In the genomic region with DNA sequence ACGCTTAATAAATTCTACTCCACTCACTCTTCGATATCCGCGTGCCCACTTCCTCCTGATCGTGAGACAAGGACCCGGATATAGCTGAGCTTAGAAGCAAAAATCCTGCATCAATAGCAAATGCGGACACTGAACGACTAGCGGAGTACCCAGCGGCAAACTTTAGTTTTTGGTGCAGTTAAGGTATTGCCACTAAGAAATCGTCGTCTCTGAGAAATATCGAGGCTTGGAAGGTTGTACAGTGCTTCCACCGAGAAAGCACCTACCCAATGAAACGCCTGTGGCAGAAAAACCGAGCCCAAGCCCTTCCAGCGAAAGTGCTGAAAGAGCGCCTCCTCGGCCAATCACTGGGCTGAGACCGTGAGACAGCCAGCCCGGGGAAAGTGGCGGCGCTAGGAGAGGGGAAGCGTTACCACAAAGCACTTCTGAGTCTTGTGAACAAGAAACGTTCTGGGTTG, we compare ENCODE assay signal across 8 cellular contexts. TPM values are rescaled to one million over a fixed set of nuclear protein-coding genes. Genes with fewer than 3 reads are reported as not detected.
DNase-seq lines count a peak whose midpoint lies in the region; ATAC-seq and TF ChIP-seq lines count a peak whose summit lies in the region.

No MANE protein-coding gene starts in this region.

- TF ChIP-seq CTCF in choroid plexus epithelial cell (conservative IDR thresholded peaks at IDR 0.05; ENCODE audit: low read depth, low read length) (peak; percentile 19), right lobe of liver (IDR thresholded peaks at IDR 0.05) (no peak)

- peaks cover 0 to 3% (median 0%) of the 10 kb centered on the region in 4 donors for H3K4me1 ChIP-seq in right lobe of liver

- ATAC-seq in HG03280 (IDR thresholded peaks at IDR 0.05; ENCODE audit: unreplicated experiment) (peak; percentile 49), right lobe of liver (peak; percentile 53 to 65 (median 64))

- H3K36me3 ChIP-seq in right lobe of liver = no peaks in the 10 kb centered on the region

- TF ChIP-seq POLR2A in GM19099 (IDR thresholded peaks at IDR 0.05; ENCODE audit: extremely low read depth, insufficient read length, low read depth) = peak; percentile 64
- no peak for TF ChIP-seq POLR2A in right lobe of liver (IDR thresholded peaks at IDR 0.05)

- intact Hi-C loops in right lobe of liver (cut with DNase I) = no loop called here

- H3K27ac ChIP-seq in right lobe of liver = peak overlapping the region; percentile 55 to 91 (median 72)

- WGBS in right lobe of liver (ENCODE audit: insufficient coverage, low coverage, low lambda C conversion rate, missing lambda C conversion rate) = 3% methylated on average over 18 of the region's 25 CpGs

- peaks cover 0 to 47% of the 10 kb centered on the region in 2 donors for H3K27me3 ChIP-seq in right lobe of liver

- H3K4me3 ChIP-seq in choroid plexus epithelial cell (ENCODE audit: low read depth, low read length) (peak overlapping the region; percentile 52), right lobe of liver (peak overlapping the region; percentile 32 to 39 (median 33))

- no peaks in the 10 kb centered on the region for H3K9me3 ChIP-seq in right lobe of liver

- DNase-seq in AG20443 (ENCODE audit: low spot score) (peak; percentile 71), NCI-H446 treated with DMSO at 0.1 percent for 48 hours (lab: John Stamatoyannopoulos, UW) (peak; percentile 69), choroid plexus epithelial cell (ENCODE audit: low read depth) (peak; percentile 90), right lobe of liver (peak; percentile 61 to 68 (median 65))
- DNase-seq in activated CD4-positive, CD25-positive, alpha-beta regulatory T cell treated with anti-CD3 and anti-CD28 coated beads, Interleukin-2, amount 50 U/mL, for 16 hours (ENCODE audit: low read depth, low spot score) = peak; percentile 56
- peak; percentile 49 for DNase-seq in stimulated activated CD8-positive, alpha-beta memory T cell treated with anti-CD3 and anti-CD28 coated beads, Interleukin-12 subunit alpha, Interleukin-12 subunit beta, amount 100 ng/mL, for 24 hours (ENCODE audit: extremely low read depth)

RNA-seq across cellular contexts. Expression of gene ANXA2R, which starts 32.2 kb away (rescaled TPM):
- 1 to 10 TPM in 1 of 6 experiments, under 1 TPM in 5; 0.21 to 1.1 (median 0.41) TPM for total RNA-seq in right lobe of liver

Comparison
In these comparisons a context has a peak if more than half of its experiments do, and no peak if none do; other contexts are left out.
1. Peak in every context shown above with its lines: DNase-seq, ATAC-seq, H3K4me3 ChIP-seq and H3K27ac ChIP-seq.